ENCODE assay signal across 14 cellular contexts in genomic region chr12:99476956-99477355, GRCh38.
DNase-seq lines count a peak whose midpoint lies in the region; ATAC-seq and TF ChIP-seq lines count a peak whose summit lies in the region.
"Had no signal": no experiment of that assay in that cellular context is flagged by ENCODE, and none has a peak within 500 bp of the region (broad histone marks: within the 10 kb centered on the region; RNA-seq: fewer than 3 reads in every experiment).

No MANE protein-coding gene starts in this region.

- H3K4me1 Mint-ChIP-seq in glutamatergic neuron (ENCODE audit: low read depth, unreplicated experiment), result peaks cover 6% of the 10 kb centered on the region
- H3K4me1 Mint-ChIP-seq: CD4-positive, alpha-beta memory T cell had no signal

- no peak for TF ChIP-seq CTCF in glutamatergic neuron (IDR thresholded peaks at IDR 0.05; ENCODE audit: partially characterized antibody, unreplicated experiment)
- no peak for TF ChIP-seq CTCF in GM10266 (IDR thresholded peaks at IDR 0.05; ENCODE audit: control insufficient read depth, insufficient read depth, low read depth, missing control alignments)

- no peaks in the 10 kb centered on the region for H3K27me3 Mint-ChIP-seq in glutamatergic neuron (ENCODE audit: unreplicated experiment)
- H3K27me3 Mint-ChIP-seq: CD4-positive, alpha-beta memory T cell had no signal

- H3K36me3 Mint-ChIP-seq in glutamatergic neuron (ENCODE audit: unreplicated experiment), result no peaks in the 10 kb centered on the region
- H3K36me3 Mint-ChIP-seq: CD4-positive, alpha-beta memory T cell had no signal

- no peaks in the 10 kb centered on the region for H3K9me3 Mint-ChIP-seq in glutamatergic neuron (ENCODE audit: unreplicated experiment)
- H3K9me3 Mint-ChIP-seq: GM23338 had no signal

- no peak overlapping the region for H3K27ac Mint-ChIP-seq in glutamatergic neuron (ENCODE audit: unreplicated experiment)
- H3K27ac Mint-ChIP-seq: CD4-positive, alpha-beta memory T cell; GM23338 had no signal

- H3K4me3 Mint-ChIP-seq in glutamatergic neuron (ENCODE audit: unreplicated experiment), result no peak overlapping the region
- H3K4me3 Mint-ChIP-seq: CD4-positive, alpha-beta memory T cell; GM23338 had no signal

- DNase-seq in NCI-H1105 (lab: John Stamatoyannopoulos, UW), result peak; percentile 7
- DNase-seq in NCI-H146 (lab: John Stamatoyannopoulos, UW), result peak; percentile 23
- DNase-seq in NCI-H748 (lab: John Stamatoyannopoulos, UW; ENCODE audit: unreplicated experiment), result peak; percentile 66
- DNase-seq in glutamatergic neuron, result peak; percentile 27
- no peak for DNase-seq in posterior vena cava (ENCODE audit: low spot score)
- no peak for DNase-seq in GM10266 (ENCODE audit: extremely low spot score)
- DNase-seq: BE2C; CD4-positive, alpha-beta memory T cell; DND-41; GDM1; NCI-H2081 treated with DMSO at 0.1 percent for 48 hours; SW 1271 had no signal

- intact Hi-C loops in posterior vena cava (cut with DNase I), result no loop called here

- no peak for ATAC-seq in HG02840 (IDR thresholded peaks at IDR 0.05; ENCODE audit: low FRiP score, unreplicated experiment)
- ATAC-seq: GM23338 had no signal

Comparison
In these comparisons a context has a peak if more than half of its experiments do, and no peak if none do; other contexts are left out.
1. DNase-seq: peak in NCI-H1105 (single experiment), NCI-H146 (single experiment), NCI-H748 (single experiment) and glutamatergic neuron (single experiment); none in posterior vena cava (single experiment) and GM10266 (single experiment).